ENCODE assay signal across 11 cellular contexts in the genomic region with DNA sequence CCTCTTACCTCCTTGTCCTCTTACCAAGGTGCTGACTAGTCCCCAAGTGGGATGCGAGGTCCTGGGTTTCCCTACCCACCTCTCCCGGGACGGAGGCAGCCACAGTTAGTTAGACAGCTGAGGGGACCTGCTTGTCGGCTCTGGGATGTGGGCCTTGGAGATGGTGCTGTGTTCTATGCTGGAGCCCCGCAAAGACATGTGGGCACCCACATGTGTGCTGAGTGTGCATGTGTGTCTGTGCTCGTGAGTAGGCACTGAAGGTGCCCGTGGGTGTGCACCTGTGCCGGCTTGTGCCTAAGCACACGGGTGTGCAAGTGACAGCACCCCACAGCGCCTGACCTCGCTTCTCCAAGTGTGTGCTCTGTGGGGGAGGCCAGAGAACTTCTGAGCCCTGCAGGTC.
DNase-seq lines count a peak whose midpoint lies in the region; ATAC-seq and TF ChIP-seq lines count a peak whose summit lies in the region.
"Had no signal": no experiment of that assay in that cellular context is flagged by ENCODE, and none has a peak within 500 bp of the region (broad histone marks: within the 10 kb centered on the region; RNA-seq: fewer than 3 reads in every experiment).

No MANE protein-coding gene starts in this region.

- H3K27me3 ChIP-seq in left ventricle myocardium inferior (ENCODE audit: low read depth): peaks cover 39% of the 10 kb centered on the region

- no peaks in the 10 kb centered on the region for H3K36me3 Mint-ChIP-seq in MCF 10A (ENCODE audit: insufficient read depth, unreplicated experiment)
- H3K36me3 Mint-ChIP-seq in naive B cell: no peaks in the 10 kb centered on the region

- intact Hi-C loops in left ventricle myocardium inferior (cut with micrococcal nuclease): no loop called here
- intact Hi-C loops in Right ventricle myocardium inferior (cut with DNase I): no loop called here
- intact Hi-C loops in MCF 10A (cut with micrococcal nuclease): no loop called here

- H3K9me3 ChIP-seq in left ventricle myocardium inferior (replicated peaks): no peaks in the 10 kb centered on the region

- H3K9me3 Mint-ChIP-seq in MCF 10A (ENCODE audit: unreplicated experiment) (no peaks in the 10 kb centered on the region), naive B cell (peaks cover 0 to 6% (median 0%) of the 10 kb centered on the region in 7 donors)

- no peak overlapping the region for H3K27ac Mint-ChIP-seq in MCF 10A (ENCODE audit: low read depth, unreplicated experiment)
- H3K27ac Mint-ChIP-seq in naive B cell: no peak overlapping the region

- ATAC-seq in Right ventricle myocardium inferior: no peak
- ATAC-seq in naive B cell (ENCODE audit: low read depth in 2 of 2): no peak
- no peak for ATAC-seq in GM18868 (IDR thresholded peaks at IDR 0.05; ENCODE audit: unreplicated experiment)

- peak overlapping the region; percentile 25 for H3K4me3 Mint-ChIP-seq in MCF 10A (ENCODE audit: unreplicated experiment)
- H3K4me3 Mint-ChIP-seq in naive B cell: peak overlapping the region in 6 of 8 donors; percentile 24 to 79 (median 52)

- TF ChIP-seq CTCF in left ventricle myocardium inferior (IDR thresholded peaks at IDR 0.05; ENCODE audit: borderline replicate concordance) (no peak), MCF 10A (IDR thresholded peaks at IDR 0.05; ENCODE audit: unreplicated experiment) (no peak)

- no peak for DNase-seq in left ventricle myocardium inferior
- no peak for DNase-seq in Right ventricle myocardium inferior (ENCODE audit: missing footprints)
- no peak for DNase-seq in MCF 10A (ENCODE audit: unreplicated experiment)
- DNase-seq in naive B cell: no peak
- DNase-seq in NCI-H748 (lab: John Stamatoyannopoulos, UW; ENCODE audit: unreplicated experiment): no peak
- DNase-seq in germinal center (ENCODE audit: low spot score): no peak
- no peak for DNase-seq in HK-2 (ENCODE audit: unreplicated experiment)
- DNase-seq: activated CD4-positive, alpha-beta T cell treated with anti-CD3 and anti-CD28 coated beads, Interleukin-2, amount 50 U/mL, for 1 hour; DMS153; stimulated activated CD4-positive, alpha-beta T cell treated with anti-CD3 and anti-CD28 coated beads, Interleukin-15, amount 100 ng/mL, for 24 hours had no signal

- H3K27ac ChIP-seq in left ventricle myocardium inferior (replicated peaks): no peak overlapping the region

- H3K4me1 Mint-ChIP-seq in MCF 10A (ENCODE audit: insufficient read depth, unreplicated experiment) (peaks cover 6% of the 10 kb centered on the region), naive B cell (peaks cover 8 to 9% (median 9%) of the 10 kb centered on the region in 3 donors)

- peak overlapping the region; percentile 63 for H3K4me3 ChIP-seq in left ventricle myocardium inferior

- BruUV-seq in MCF 10A (replicated peaks; lab: Mats Ljungman, UMichigan): no TSS peak

- CTCF ChIA-PET in MCF 10A (lab: Yijun Ruan, JAX): interaction anchor here (0.8 kb wide), 1 partner anchor 13 kb away, joined by 4 read pairs; no protein-coding TSS in a partner anchor

- H3K27me3 Mint-ChIP-seq in MCF 10A (ENCODE audit: insufficient read depth, unreplicated experiment) (peaks cover 22% of the 10 kb centered on the region), naive B cell (peaks cover 19 to 58% (median 45%) of the 10 kb centered on the region in 3 donors)

- H3K36me3 ChIP-seq in left ventricle myocardium inferior: no peaks in the 10 kb centered on the region

- POLR2A ChIA-PET in MCF 10A (lab: Yijun Ruan, JAX): no interaction called here

- peaks cover 11% of the 10 kb centered on the region for H3K4me1 ChIP-seq in left ventricle myocardium inferior
